1 cellular context compared by ENCODE assay signal in the genomic region with DNA sequence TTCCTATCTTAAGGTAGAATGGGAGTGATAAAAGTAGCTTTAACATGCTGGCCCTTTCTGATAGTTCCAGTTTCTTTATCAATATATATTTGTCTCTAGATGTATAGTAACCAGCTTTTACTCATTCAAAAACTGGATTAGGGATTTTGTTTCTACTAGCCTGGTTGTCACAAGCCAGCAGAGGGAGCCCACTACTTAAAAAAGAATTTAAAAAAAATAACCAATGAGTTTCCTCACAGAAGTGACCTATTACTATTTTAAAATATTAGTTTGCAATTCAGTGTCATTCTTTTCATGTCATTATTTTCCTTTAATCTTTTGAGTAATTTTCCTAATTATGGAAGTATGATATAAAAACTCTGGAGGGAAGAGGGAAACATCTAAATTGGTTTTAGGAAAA.
TF ChIP-seq lines count a peak whose summit lies in the region.

No MANE protein-coding gene starts in this region.

TF ChIP-seq in K562, 482 proteins besides CTCF, POLR2A, EP300 and RAD21 (continued from another document):
- TF ChIP-seq ZBTB49 (CRISPR knock-in tag; IDR thresholded peaks at IDR 0.05; ENCODE audit: borderline replicate concordance) (no peak), RBM14 (IDR thresholded peaks at IDR 0.05; ENCODE audit: borderline replicate concordance, insufficient read depth, low read depth, low read length) (no peak)
